8 cellular contexts compared by ENCODE assay signal in the genomic region with DNA sequence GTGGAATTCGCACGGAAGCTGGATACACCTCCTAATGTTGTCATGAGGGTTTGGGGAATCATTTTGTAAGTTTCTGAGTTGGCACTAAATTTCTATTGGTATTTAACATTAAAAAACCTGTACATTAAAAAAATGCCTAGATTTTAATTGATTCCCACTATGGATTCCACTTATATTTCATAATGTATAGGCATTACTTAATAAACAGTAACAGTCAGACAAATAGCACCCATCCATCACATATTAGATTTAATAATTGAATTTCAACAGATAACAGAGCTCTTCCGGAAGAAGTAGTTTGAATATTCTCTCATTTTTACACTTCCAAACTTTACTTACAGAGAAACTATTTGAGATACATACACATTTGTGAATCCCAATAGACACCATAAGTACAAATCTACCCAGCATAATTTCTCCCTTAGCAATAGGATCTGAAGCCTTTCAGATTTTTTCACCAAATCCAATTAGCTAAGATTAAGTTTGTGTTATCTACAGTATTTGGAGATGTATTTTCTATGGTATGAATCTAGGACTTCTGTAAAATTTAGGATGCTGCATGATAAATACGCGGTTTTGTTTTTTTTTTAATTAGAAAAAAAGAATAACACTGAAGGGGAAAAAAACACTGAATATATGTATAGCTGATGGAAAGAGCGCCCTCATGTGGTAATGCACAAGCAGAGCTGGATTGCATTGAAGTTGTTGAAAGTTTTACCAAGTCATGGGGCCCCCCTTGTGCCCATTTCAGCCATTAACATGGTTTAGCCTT. TPM values are rescaled to one million over a fixed set of nuclear protein-coding genes. Genes with fewer than 3 reads are reported as not detected.
DNase-seq lines count a peak whose midpoint lies in the region; ATAC-seq, FAIRE-seq and TF ChIP-seq lines count a peak whose summit lies in the region.

No MANE protein-coding gene starts in this region.

- H3K36me3 ChIP-seq in neuronal stem cell (replicated peaks in 1 of 2; ENCODE audit: control insufficient read depth in 2 of 2, insufficient read depth in 2 of 2, low read length in 2 of 2), result no peaks in the 10 kb centered on the region

- no peak overlapping the region for H3K14ac ChIP-seq in neuronal stem cell (ENCODE audit: low read length)

- no peak overlapping the region for H3K27ac Mint-ChIP-seq in stimulated activated memory B cell treated with anti-CD40 and anti-IgM and Interleukin-4, amounts not matched to agents 10 μg/mL and 1 μg/mL and 100 μg/mL, for 72 hours

- no peaks in the 10 kb centered on the region for H3K9me3 ChIP-seq in neuronal stem cell (replicated peaks in 1 of 2; ENCODE audit: control insufficient read depth in 2 of 2, insufficient read depth in 1 of 2, low read depth in 1 of 2, low read length in 2 of 2)

- TF ChIP-seq CTCF in choroid plexus epithelial cell (conservative IDR thresholded peaks at IDR 0.05; ENCODE audit: low read depth, low read length), result peak; percentile 86

- no peak overlapping the region for H4K91ac ChIP-seq in neuronal stem cell (ENCODE audit: low read depth, low read length, poor library complexity)

- H3K79me1 ChIP-seq in neuronal stem cell (ENCODE audit: low read depth, low read length), result no peaks in the 10 kb centered on the region

- no peak overlapping the region for H3K18ac ChIP-seq in neuronal stem cell (ENCODE audit: low read length)

- H3K4me2 ChIP-seq in neuronal stem cell (ENCODE audit: insufficient read depth, low read length, poor library complexity, severe bottlenecking), result no peak overlapping the region

- no peaks in the 10 kb centered on the region for H3K36me3 Mint-ChIP-seq in stimulated activated memory B cell treated with anti-CD40 and anti-IgM and Interleukin-4, amounts not matched to agents 10 μg/mL and 1 μg/mL and 100 μg/mL, for 72 hours

- no peaks in the 10 kb centered on the region for H3K27me3 ChIP-seq in neuronal stem cell (ENCODE audit: control insufficient read depth in 3 of 3, insufficient read depth in 3 of 3, low read depth in 1 of 3, low read length in 3 of 3)

- ATAC-seq in GM18519 (IDR thresholded peaks at IDR 0.05; ENCODE audit: low FRiP score, unreplicated experiment), result peak; percentile 83
- ATAC-seq in HG03066 (IDR thresholded peaks at IDR 0.05; ENCODE audit: low read depth, unreplicated experiment), result peak; percentile 73
- ATAC-seq in stimulated activated memory B cell treated with anti-CD40 and anti-IgM and Interleukin-4, amounts not matched to agents 10 μg/mL and 1 μg/mL and 100 μg/mL, for 72 hours, result no peak

- no peak overlapping the region for H3K4me3 ChIP-seq in choroid plexus epithelial cell (ENCODE audit: low read depth, low read length)
- H3K4me3 ChIP-seq in neuronal stem cell (ENCODE audit: low read length in 2 of 2), result no peak overlapping the region

- H3K27me3 Mint-ChIP-seq in stimulated activated memory B cell treated with anti-CD40 and anti-IgM and Interleukin-4, amounts not matched to agents 10 μg/mL and 1 μg/mL and 100 μg/mL, for 72 hours, result no peaks in the 10 kb centered on the region

- H2BK5ac ChIP-seq in neuronal stem cell (ENCODE audit: low read length), result no peak overlapping the region

- H3K9me3 Mint-ChIP-seq in stimulated activated memory B cell treated with anti-CD40 and anti-IgM and Interleukin-4, amounts not matched to agents 10 μg/mL and 1 μg/mL and 100 μg/mL, for 72 hours, result peaks cover 3% of the 10 kb centered on the region

- no peak overlapping the region for H3K4ac ChIP-seq in neuronal stem cell (ENCODE audit: low read length)

- FAIRE-seq in H54 (lab: Jason Lieb, UNC), result no peak

- no peak overlapping the region for H2AK5ac ChIP-seq in neuronal stem cell (ENCODE audit: low read depth, low read length)

- DNase-seq in COLO668 (lab: John Stamatoyannopoulos, UW; ENCODE audit: unreplicated experiment) (peak; percentile 8), NCI-H748 (lab: John Stamatoyannopoulos, UW; ENCODE audit: unreplicated experiment) (peak; percentile 26), choroid plexus epithelial cell (ENCODE audit: low read depth) (peak; percentile 89), neuronal stem cell (ENCODE audit: low spot score) (peak; percentile 63), H54 (ENCODE audit: insufficient read length, low spot score) (no peak)

- no CpG with 5 or more reads among the region's 6 CpGs for WGBS in neuronal stem cell (ENCODE audit: extremely low coverage in 2 of 2, insufficient read length in 2 of 2, insufficient replicate concordance in 1 of 2), 2 donors

- no peak overlapping the region for H4K8ac ChIP-seq in neuronal stem cell (ENCODE audit: low read depth, low read length)

- H3K4me1 Mint-ChIP-seq in stimulated activated memory B cell treated with anti-CD40 and anti-IgM and Interleukin-4, amounts not matched to agents 10 μg/mL and 1 μg/mL and 100 μg/mL, for 72 hours, result no peaks in the 10 kb centered on the region

- no peak overlapping the region for H2BK120ac ChIP-seq in neuronal stem cell (ENCODE audit: low read depth, low read length)

- no peak overlapping the region for H2BK15ac ChIP-seq in neuronal stem cell (ENCODE audit: low read length)

- no peak overlapping the region for H2BK12ac ChIP-seq in neuronal stem cell (ENCODE audit: low read length)

- TF ChIP-seq POLR2A in H54 (IDR thresholded peaks at IDR 0.05; ENCODE audit: low read depth, low read length), result no peak

- no peak overlapping the region for H3K23ac ChIP-seq in neuronal stem cell (ENCODE audit: low read depth, low read length, poor library complexity)

- H3K4me1 ChIP-seq in neuronal stem cell (ENCODE audit: control insufficient read depth in 2 of 2, insufficient read depth in 1 of 2, low read depth in 1 of 2, low read length in 2 of 2), result no peaks in the 10 kb centered on the region

- no peak overlapping the region for H2AFZ ChIP-seq in neuronal stem cell (ENCODE audit: low read length)

- no peak overlapping the region for H3K9ac ChIP-seq in neuronal stem cell (ENCODE audit: low read depth, low read length, poor library complexity)

- no peak overlapping the region for H3K4me3 Mint-ChIP-seq in stimulated activated memory B cell treated with anti-CD40 and anti-IgM and Interleukin-4, amounts not matched to agents 10 μg/mL and 1 μg/mL and 100 μg/mL, for 72 hours

- no peak overlapping the region for H3K27ac ChIP-seq in neuronal stem cell (replicated peaks; ENCODE audit: low read length)

RNA-seq across cellular contexts. Expression of a gene that starts 12.2 kb away (rescaled TPM):
- 0.25 TPM for polyA plus RNA-seq in neuronal stem cell (2013, experiment 1 of 2)
- polyA plus RNA-seq in neuronal stem cell (2013, experiment 2 of 2), result 0.62 TPM

RNA-seq across cellular contexts. Expression of a gene that starts 29.3 kb away (rescaled TPM):
- polyA plus RNA-seq in neuronal stem cell (2013, experiment 1 of 2), result not detected
- polyA plus RNA-seq in neuronal stem cell (2013, experiment 2 of 2), result not detected

RNA-seq across cellular contexts. Expression of a gene that starts 42.6 kb away (rescaled TPM):
- polyA plus RNA-seq in neuronal stem cell (2013, experiment 1 of 2), result not detected
- polyA plus RNA-seq in neuronal stem cell (2013, experiment 2 of 2), result not detected

RNA-seq across cellular contexts. Expression of a gene that starts 59.0 kb away (rescaled TPM):
- not detected for polyA plus RNA-seq in neuronal stem cell (2013, experiment 1 of 2)
- not detected for polyA plus RNA-seq in neuronal stem cell (2013, experiment 2 of 2)
